In genomic region chr1:212588137-212588510, GRCh38 we compare ENCODE assay signal across 19 cellular contexts. TPM values are rescaled to one million over a fixed set of nuclear protein-coding genes. Genes with fewer than 3 reads are reported as not detected.
DNase-seq lines count a peak whose midpoint lies in the region; ATAC-seq and TF ChIP-seq lines count a peak whose summit lies in the region.
"Had no signal": no experiment of that assay in that cellular context is flagged by ENCODE, and none has a peak within 500 bp of the region (broad histone marks: within the 10 kb centered on the region; RNA-seq: fewer than 3 reads in every experiment).

No MANE protein-coding gene starts in this region.

- H4K20me1 ChIP-seq in GM23338 (replicated peaks; ENCODE audit: insufficient read depth) (no peaks in the 10 kb centered on the region), osteoblast (ENCODE audit: insufficient read depth, low read length) (no peaks in the 10 kb centered on the region)
- H4K20me1 ChIP-seq: BLaER1 had no signal

- H3K4me3 Mint-ChIP-seq in GM23338, result no peak overlapping the region
- H3K4me3 Mint-ChIP-seq: CD8-positive, alpha-beta T cell had no signal

- H3K4me1 Mint-ChIP-seq in GM23338, result peaks cover 19% of the 10 kb centered on the region

- H3K9me2 ChIP-seq in GM23338 (ENCODE audit: insufficient read depth), result no peaks in the 10 kb centered on the region

- ATAC-seq in GM23338, result peak; percentile 75
- ATAC-seq in HG02870 (IDR thresholded peaks at IDR 0.05; ENCODE audit: unreplicated experiment), result no peak
- ATAC-seq: CD8-positive, alpha-beta T cell had no signal

- H3K9me3 Mint-ChIP-seq in GM23338, result no peaks in the 10 kb centered on the region
- H3K9me3 Mint-ChIP-seq: CD8-positive, alpha-beta T cell had no signal

- no peaks in the 10 kb centered on the region for H3K27me3 ChIP-seq in GM23338 (ENCODE audit: insufficient read depth)
- peaks cover 54% of the 10 kb centered on the region for H3K27me3 ChIP-seq in osteoblast (ENCODE audit: insufficient read depth, low read length)
- H3K27me3 ChIP-seq: BLaER1 had no signal

- DNase-seq in GM23338 (ENCODE audit: low spot score) (no peak), NCI-H82 treated with DMSO at 0.1 percent for 48 hours (lab: John Stamatoyannopoulos, UW; ENCODE audit: unreplicated experiment) (peak; percentile 90), choroid plexus epithelial cell (ENCODE audit: low read depth) (no peak), osteoblast (ENCODE audit: insufficient read length, low spot score, missing footprints) (no peak), NCI-H187 (lab: John Stamatoyannopoulos, UW) (no peak), HK-2 (ENCODE audit: unreplicated experiment) (no peak)
- no peak for DNase-seq in activated CD4-positive, CD25-positive, alpha-beta regulatory T cell (lab: John Stamatoyannopoulos, UW)
- DNase-seq: Calu3; CD8-positive, alpha-beta T cell; DMS53; EL; MM.1S; NCI-H1092; NCI-H2081 treated with DMSO at 0.1 percent for 48 hours; NCI-H748 treated with DMSO at 0.1 percent for 48 hours; RPMI8226; SHP77 treated with DMSO at 0.1 percent for 48 hours had no signal

- H3K9me3 ChIP-seq in osteoblast (ENCODE audit: low read depth, low read length), result no peaks in the 10 kb centered on the region
- H3K9me3 ChIP-seq: BLaER1 had no signal

- H2AFZ ChIP-seq in GM23338 (peak overlapping the region; percentile 38; the same call in 1 of the 2 replicates), osteoblast (ENCODE audit: low read length) (no peak overlapping the region)

- no peak overlapping the region for H3K4me3 ChIP-seq in GM23338
- no peak overlapping the region for H3K4me3 ChIP-seq in choroid plexus epithelial cell (ENCODE audit: low read depth, low read length)
- H3K4me3 ChIP-seq in osteoblast (ENCODE audit: insufficient read depth, low read length), result no peak overlapping the region
- H3K4me3 ChIP-seq: BLaER1 had no signal

- H3K4me1 ChIP-seq in GM23338 (ENCODE audit: insufficient read depth) (peaks cover 11% of the 10 kb centered on the region; the same call in 1 of the 2 replicates), osteoblast (ENCODE audit: insufficient read depth, low read length) (peaks cover 15% of the 10 kb centered on the region)

- no peak overlapping the region for H3K27ac Mint-ChIP-seq in GM23338
- H3K27ac Mint-ChIP-seq: CD8-positive, alpha-beta T cell had no signal

- no peaks in the 10 kb centered on the region for H3K36me3 Mint-ChIP-seq in GM23338 (ENCODE audit: low read depth)
- H3K36me3 Mint-ChIP-seq: CD8-positive, alpha-beta T cell had no signal

- H3K79me2 ChIP-seq in GM23338 (replicated peaks; ENCODE audit: insufficient read depth) (no peaks in the 10 kb centered on the region), osteoblast (ENCODE audit: insufficient read depth, low read length) (no peaks in the 10 kb centered on the region)

- H3K27ac ChIP-seq in GM23338 (ENCODE audit: low read depth), result no peak overlapping the region
- no peak overlapping the region for H3K27ac ChIP-seq in osteoblast (ENCODE audit: low read depth, low read length)
- H3K27ac ChIP-seq: BLaER1 had no signal

- no peaks in the 10 kb centered on the region for H3K36me3 ChIP-seq in GM23338 (ENCODE audit: insufficient read depth)
- no peaks in the 10 kb centered on the region for H3K36me3 ChIP-seq in osteoblast (ENCODE audit: insufficient read depth, low read length)
- H3K36me3 ChIP-seq: BLaER1 had no signal

- H3K4me2 ChIP-seq in GM23338, result no peak overlapping the region
- peak overlapping the region; percentile 64 for H3K4me2 ChIP-seq in osteoblast (ENCODE audit: insufficient read depth, low read length)
- H3K4me2 ChIP-seq: BLaER1 had no signal

- H3K27me3 Mint-ChIP-seq in GM23338 (ENCODE audit: insufficient read depth, low read depth, poor library complexity), result peaks cover 3% of the 10 kb centered on the region

- no peaks in the 10 kb centered on the region for H3F3A ChIP-seq in GM23338 (replicated peaks; ENCODE audit: low read depth)

- TF ChIP-seq CTCF in GM23338 (conservative IDR thresholded peaks at IDR 0.05; ENCODE audit: low read depth in 2 of 2) (0 out of 4 replicates have a peak, but pooled peaks of 1 of the 2 experiments have one; percentile 9), choroid plexus epithelial cell (conservative IDR thresholded peaks at IDR 0.05; ENCODE audit: low read depth, low read length) (peak; percentile 11), osteoblast (IDR thresholded peaks at IDR 0.05; ENCODE audit: extremely low read depth, low read depth, low read length) (no peak)

TF ChIP-seq in GM23338, 12 proteins besides CTCF, POLR2A, EP300 and RAD21 (continues in another document):
- TF ChIP-seq ZNF462 (CRISPR knock-in tag; IDR thresholded peaks at IDR 0.05) (no peak), EZH2phosphoT487 (IDR thresholded peaks at IDR 0.05; ENCODE audit: unreplicated experiment) (no peak), STAT1 (IDR thresholded peaks at IDR 0.05; ENCODE audit: unreplicated experiment) (no peak), NANOG (IDR thresholded peaks at IDR 0.05; ENCODE audit: borderline replicate concordance) (no peak), ZNF331 (CRISPR knock-in tag; IDR thresholded peaks at IDR 0.05; ENCODE audit: low read depth) (no peak), CREB1 (CRISPR knock-in tag; IDR thresholded peaks at IDR 0.05; ENCODE audit: low read depth) (no peak), EZH2 (IDR thresholded peaks at IDR 0.05; ENCODE audit: low read depth, unreplicated experiment) (no peak), ZNF114 (CRISPR knock-in tag; IDR thresholded peaks at IDR 0.05) (no peak)

RNA-seq across cellular contexts. Expression of gene ATF3, which starts 20.4 kb away (rescaled TPM):
- total RNA-seq in GM23338 (2014; rRNA removed; shearing (Covaris generic)), result 17.2 and 19.3 TPM in 2 replicates
- polyA plus RNA-seq in GM23338 (2016; fragmentation: Nextera tagmentation; extraction: Ambion mirVana), result 12.6 and 16.2 TPM in 2 replicates
- 3.2 and 3.6 TPM in 2 replicates for total RNA-seq in osteoblast
